ENCODE assay signal across 18 cellular contexts in genomic region chr10:17729630-17730029, GRCh38. TPM values are rescaled to one million over a fixed set of nuclear protein-coding genes. Genes with fewer than 3 reads are reported as not detected.
DNase-seq lines count a peak whose midpoint lies in the region; ATAC-seq, FAIRE-seq and TF ChIP-seq lines count a peak whose summit lies in the region.
"Had no signal": no experiment of that assay in that cellular context is flagged by ENCODE, and none has a peak within 500 bp of the region (broad histone marks: within the 10 kb centered on the region; RNA-seq: fewer than 3 reads in every experiment).

No MANE protein-coding gene starts in this region.

- H3K36me3 ChIP-seq in keratinocyte (ENCODE audit: control insufficient read depth in 2 of 2, extremely low read depth in 1 of 2, insufficient read depth in 2 of 2, low read length in 2 of 2) (no peaks in the 10 kb centered on the region), heart right ventricle (peaks cover 0 to 7% (median 0%) of the 10 kb centered on the region in 9 donors)
- H3K36me3 ChIP-seq: HAP-1 had no signal

- H3K27ac ChIP-seq in right cardiac atrium (ENCODE audit: low read length) = no peak overlapping the region
- H3K27ac ChIP-seq in keratinocyte (ENCODE audit: control insufficient read depth, insufficient read depth, low read length) = no peak overlapping the region
- H3K27ac ChIP-seq in heart right ventricle = peak overlapping the region in 1 of 10 donors; percentile 87
- H3K27ac ChIP-seq: C4-2B, HL-60 had no signal

- FAIRE-seq in keratinocyte (lab: Jason Lieb, UNC) = peak; percentile 62
- FAIRE-seq: GM12891, GM19239, H1 had no signal

- no peaks in the 10 kb centered on the region for H3K9me3 ChIP-seq in right cardiac atrium (ENCODE audit: control insufficient read depth, low read length)
- H3K9me3 ChIP-seq in keratinocyte (ENCODE audit: control insufficient read depth, low read depth, low read length) = no peaks in the 10 kb centered on the region
- no peaks in the 10 kb centered on the region for H3K9me3 ChIP-seq in heart right ventricle
- H3K9me3 ChIP-seq: HAP-1 had no signal

- H3K27me3 ChIP-seq in right cardiac atrium (ENCODE audit: control insufficient read depth, insufficient read depth) (no peaks in the 10 kb centered on the region), keratinocyte (ENCODE audit: control insufficient read depth, extremely low read depth, insufficient read depth, low read length) (no peaks in the 10 kb centered on the region), heart right ventricle (no peaks in the 10 kb centered on the region)

- peak; percentile 11 for ATAC-seq in left ventricle myocardium superior
- ATAC-seq in right cardiac atrium = no peak
- ATAC-seq in HG02884 (IDR thresholded peaks at IDR 0.05; ENCODE audit: unreplicated experiment) = no peak
- no peak for ATAC-seq in heart right ventricle
- ATAC-seq: K562 had no signal

- dilution Hi-C loops in keratinocyte (cut with MboI; ENCODE audit: extremely low pct_ligation_motif_present, low sequenced_read_pairs) = no loop called here

- peaks cover 4% of the 10 kb centered on the region for H3K4me1 ChIP-seq in right cardiac atrium (ENCODE audit: control insufficient read depth, insufficient read depth, low read length)
- no peaks in the 10 kb centered on the region for H3K4me1 ChIP-seq in keratinocyte (ENCODE audit: control insufficient read depth, extremely low read depth, insufficient read depth, low read length)
- H3K4me1 ChIP-seq in heart right ventricle = peaks cover 0 to 13% (median 1%) of the 10 kb centered on the region in 9 donors
- H3K4me1 ChIP-seq: HAP-1 had no signal

- H3K4me3 ChIP-seq in right cardiac atrium (ENCODE audit: low read length) (no peak overlapping the region), epithelial cell of esophagus (ENCODE audit: low read length) (no peak overlapping the region), keratinocyte (ENCODE audit: control insufficient read depth in 2 of 3, extremely low read depth in 1 of 3, insufficient read depth in 2 of 3, low read depth in 1 of 3, low read length in 3 of 3) (no peak overlapping the region), heart right ventricle (no peak overlapping the region)
- H3K4me3 ChIP-seq: HAP-1, K562 had no signal

- H3K9me1 ChIP-seq in keratinocyte (ENCODE audit: control insufficient read depth, extremely low read depth, insufficient read depth, low read length) = no peaks in the 10 kb centered on the region

- no peak overlapping the region for H2AFZ ChIP-seq in keratinocyte (ENCODE audit: control insufficient read depth, low read length)

- no peaks in the 10 kb centered on the region for H3K79me2 ChIP-seq in keratinocyte (ENCODE audit: control insufficient read depth, insufficient read depth, low read length)

- 87% methylated on average over 6 of the region's 6 CpGs for WGBS in right cardiac atrium
- 90 to 95% methylated on average over 6 of the region's 6 CpGs for WGBS in heart right ventricle, 2 donors

- DNase-seq in left ventricle myocardium superior = no peak
- no peak for DNase-seq in right cardiac atrium
- peak; percentile 41 for DNase-seq in epithelial cell of esophagus (ENCODE audit: low read depth)
- no peak for DNase-seq in keratinocyte (ENCODE audit: low read depth, low spot score)
- DNase-seq in NCI-H1930 (lab: John Stamatoyannopoulos, UW) = no peak
- no peak for DNase-seq in heart right ventricle
- DNase-seq: 8988T; CD4-positive, alpha-beta memory T cell; DMS79 had no signal

- H3K9ac ChIP-seq in keratinocyte (ENCODE audit: control insufficient read depth, extremely low read depth, insufficient read depth, low read length) = no peak overlapping the region

- intact Hi-C loops in left ventricle myocardium superior (cut with micrococcal nuclease) (no loop called here), right cardiac atrium (cut with DNase I) (loop anchor here in 1 of 4 donors (10.0 kb wide), 1 partner anchor 115 kb away; the partner anchor contains the start of gene HACD1), heart right ventricle (cut with DNase I) (loop anchor here in 5 of 10 donors (10.0 kb wide), 2 partner anchors 485 to 505 kb away; no protein-coding TSS in a partner anchor)

- H4K20me1 ChIP-seq in keratinocyte (ENCODE audit: control insufficient read depth, extremely low read depth, insufficient read depth, low read length) = no peaks in the 10 kb centered on the region

- no peak for TF ChIP-seq CTCF in epithelial cell of esophagus (IDR thresholded peaks at IDR 0.05; ENCODE audit: insufficient read depth, low read depth, low read length, missing control alignments)
- no peak for TF ChIP-seq CTCF in keratinocyte (optimal IDR thresholded peaks at IDR 0.05 in 1 of 3, IDR thresholded peaks at IDR 0.05 in 1 of 3, conservative IDR thresholded peaks at IDR 0.05 in 1 of 3; ENCODE audit: extremely low read depth in 1 of 3, insufficient read depth in 2 of 3, low read length in 3 of 3)
- TF ChIP-seq CTCF in heart right ventricle (IDR thresholded peaks at IDR 0.05) = no peak

- H3K4me2 ChIP-seq in keratinocyte (ENCODE audit: control insufficient read depth, extremely low read depth, insufficient read depth, low read depth, low read length) = no peak overlapping the region

RNA-seq across cellular contexts. Expression of gene TMEM236, which starts 22.4 kb away (rescaled TPM):
- total RNA-seq in left ventricle myocardium superior = 0.30 TPM
- total RNA-seq in right cardiac atrium = 1 to 10 TPM in 1 of 4 donors, under 1 TPM in 3; 0.59 to 1.0 (median 0.73) TPM
- 0.27 TPM for polyA plus RNA-seq in right cardiac atrium
- polyA plus RNA-seq in keratinocyte = 0.05 to 0.13 TPM (median 0.12 TPM) in 3 replicates
- polyA plus RNA-seq in keratinocyte (2011; ENCODE audit: low read depth) = 0.25 TPM
- 0.03 and 0.04 TPM in 2 replicates for polyA plus RNA-seq in keratinocyte (2011; cell fraction: cytosol; rRNA removed)
- 0.62 and 0.75 TPM in 2 replicates for polyA plus RNA-seq in keratinocyte (2011; cell fraction: nucleus; rRNA removed)
- 0.05 and 0.37 TPM in 2 replicates for polyA plus RNA-seq in keratinocyte (2012; ENCODE audit: low replicate concordance)
- polyA minus RNA-seq in keratinocyte = 0.16 to 0.43 TPM in 2 of 3 replicates, not detected in the other
- polyA minus RNA-seq in keratinocyte (2011; cell fraction: cytosol; rRNA and poly(A)+ RNA removed) = not detected
- 0.32 and 1.2 TPM in 2 replicates for polyA minus RNA-seq in keratinocyte (2011; cell fraction: nucleus; rRNA and poly(A)+ RNA removed)
- total RNA-seq in heart right ventricle = 1 to 10 TPM in 2 of 10 donors, under 1 TPM in 7, not detected in 1; 0.08 to 2.5 (median 0.34) TPM
- under 1 TPM; 0.13 to 0.37 TPM for polyA plus RNA-seq in heart right ventricle
- total RNA-seq: G401 had no signal
